In the genomic region with DNA sequence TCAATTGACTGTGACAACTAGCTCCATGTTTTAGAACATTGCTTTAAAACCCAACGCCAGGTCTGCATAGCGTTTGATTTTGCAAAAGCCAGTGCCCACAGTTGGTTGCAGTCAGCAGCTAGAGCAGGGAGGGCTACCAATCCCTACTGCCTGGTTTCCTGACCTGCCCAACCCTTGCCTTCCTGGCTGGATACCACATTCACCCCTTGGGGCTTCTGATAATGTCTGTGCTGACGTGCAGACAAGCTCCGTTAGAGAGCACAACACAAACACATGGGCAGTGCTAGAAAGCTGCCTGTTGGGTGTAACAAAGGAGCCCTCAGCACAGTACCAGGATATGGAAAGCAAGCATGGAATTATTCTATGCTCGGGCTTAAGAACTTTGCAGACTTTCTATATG, we compare ENCODE assay signal across 17 cellular contexts.
DNase-seq lines count a peak whose midpoint lies in the region; ATAC-seq and TF ChIP-seq lines count a peak whose summit lies in the region.
"Had no signal": no experiment of that assay in that cellular context is flagged by ENCODE, and none has a peak within 500 bp of the region (broad histone marks: within the 10 kb centered on the region; RNA-seq: fewer than 3 reads in every experiment).

No MANE protein-coding gene starts in this region.

- TF ChIP-seq POLR2A in lower leg skin (IDR thresholded peaks at IDR 0.05), result no peak

- H3K27ac Mint-ChIP-seq in WTC11, result no peak overlapping the region
- no peak overlapping the region for H3K27ac Mint-ChIP-seq in activated CD4-positive, alpha-beta memory T cell treated with anti-CD3 and anti-CD28 coated beads, Interleukin-2, amount 10 ng/mL, durations not matched to agents 7 days and 5 days
- H3K27ac Mint-ChIP-seq: CD8-positive, alpha-beta T cell; IgD-negative memory B cell had no signal

- peak; percentile 11 for DNase-seq in NCI-H345 (lab: John Stamatoyannopoulos, UW)
- DNase-seq in NCI-H345 treated with DMSO at 0.1 percent for 48 hours (lab: John Stamatoyannopoulos, UW; ENCODE audit: unreplicated experiment), result no peak
- DNase-seq in WTC11 (ENCODE audit: low spot score), result no peak
- DNase-seq in iPS-NIHi11 (ENCODE audit: low spot score), result peak; percentile 5
- no peak for DNase-seq in lower leg skin (ENCODE audit: low spot score in 2 of 2)
- no peak for DNase-seq in activated CD4-positive, alpha-beta memory T cell treated with anti-CD3 and anti-CD28 coated beads, Interleukin-2, amount 10 ng/mL, durations not matched to agents 7 days and 5 days
- DNase-seq: AML-193; CD8-positive, alpha-beta T cell; COR-L47; DMS 273 treated with DMSO at 0.1 percent for 48 hours; DMS53; GM23248; H7 had no signal

- no peak overlapping the region for H3K4me3 Mint-ChIP-seq in WTC11
- no peak overlapping the region for H3K4me3 Mint-ChIP-seq in activated CD4-positive, alpha-beta memory T cell treated with anti-CD3 and anti-CD28 coated beads, Interleukin-2, amount 10 ng/mL, durations not matched to agents 7 days and 5 days
- H3K4me3 Mint-ChIP-seq: CD8-positive, alpha-beta T cell; IgD-negative memory B cell had no signal

- no peaks in the 10 kb centered on the region for H3K36me3 Mint-ChIP-seq in WTC11
- H3K36me3 Mint-ChIP-seq in activated CD4-positive, alpha-beta memory T cell treated with anti-CD3 and anti-CD28 coated beads, Interleukin-2, amount 10 ng/mL, durations not matched to agents 7 days and 5 days (ENCODE audit: low read depth), result no peaks in the 10 kb centered on the region
- H3K36me3 Mint-ChIP-seq: CD8-positive, alpha-beta T cell; IgD-negative memory B cell had no signal

- TF ChIP-seq CTCF in WTC11 (IDR thresholded peaks at IDR 0.05), result no peak
- TF ChIP-seq CTCF in lower leg skin (IDR thresholded peaks at IDR 0.05), result no peak

- POLR2A ChIA-PET in WTC11 (lab: Charles Lee), result no interaction called here
- POLR2A ChIA-PET in activated CD4-positive, alpha-beta memory T cell treated with anti-CD3 and anti-CD28 coated beads, Interleukin-2, amount 10 ng/mL, durations not matched to agents 7 days and 5 days (lab: Charles Lee), result no interaction called here

- CTCF ChIA-PET in WTC11 (lab: Charles Lee), result interaction anchor here (0.6 to 1.1 kb wide), 2 partner anchors 43 to 140 kb away, joined by 3 to 4 read pairs; no protein-coding TSS in a partner anchor
- CTCF ChIA-PET in activated CD4-positive, alpha-beta memory T cell treated with anti-CD3 and anti-CD28 coated beads, Interleukin-2, amount 10 ng/mL, durations not matched to agents 7 days and 5 days (lab: Charles Lee), result no interaction called here

- H3K4me3 ChIP-seq in lower leg skin (ENCODE audit: low read depth, poor library complexity, severe bottlenecking), result no peak overlapping the region
- H3K4me3 ChIP-seq: A549, GM23248 had no signal

- H3K4me1 Mint-ChIP-seq in WTC11, result peaks cover 7% of the 10 kb centered on the region
- H3K4me1 Mint-ChIP-seq in activated CD4-positive, alpha-beta memory T cell treated with anti-CD3 and anti-CD28 coated beads, Interleukin-2, amount 10 ng/mL, durations not matched to agents 7 days and 5 days, result no peaks in the 10 kb centered on the region
- H3K4me1 Mint-ChIP-seq: IgD-negative memory B cell had no signal

- H3K27me3 Mint-ChIP-seq in WTC11 (ENCODE audit: low read depth), result no peaks in the 10 kb centered on the region
- no peaks in the 10 kb centered on the region for H3K27me3 Mint-ChIP-seq in activated CD4-positive, alpha-beta memory T cell treated with anti-CD3 and anti-CD28 coated beads, Interleukin-2, amount 10 ng/mL, durations not matched to agents 7 days and 5 days

- ATAC-seq in WTC11, result peak; percentile 69
- ATAC-seq in GM18502 (IDR thresholded peaks at IDR 0.05; ENCODE audit: poor library complexity, unreplicated experiment), result no peak
- ATAC-seq: A549; CD8-positive, alpha-beta T cell; HepG2 had no signal

- peaks cover 12% of the 10 kb centered on the region for H3K9me3 Mint-ChIP-seq in WTC11
- H3K9me3 Mint-ChIP-seq in activated CD4-positive, alpha-beta memory T cell treated with anti-CD3 and anti-CD28 coated beads, Interleukin-2, amount 10 ng/mL, durations not matched to agents 7 days and 5 days, result no peaks in the 10 kb centered on the region

- intact Hi-C loops in lower leg skin (cut with DNase I; ENCODE audit: low total_unique reads), result no loop called here

- WGBS in lower leg skin, 2 donors, result 49 to 50% methylated on average over 5 of the region's 5 CpGs

TF ChIP-seq in WTC11, 78 proteins besides CTCF, POLR2A, EP300 and RAD21:
- TF ChIP-seq CREB1 (CRISPR knock-in tag; IDR thresholded peaks at IDR 0.05) (no peak), GTF2I (CRISPR knock-in tag; conservative IDR thresholded peaks at IDR 0.05) (no peak), NFYB (CRISPR knock-in tag; conservative IDR thresholded peaks at IDR 0.05; ENCODE audit: low read depth) (no peak), ESRRA (CRISPR knock-in tag; IDR thresholded peaks at IDR 0.05; ENCODE audit: borderline replicate concordance) (no peak), MXD4 (CRISPR knock-in tag; IDR thresholded peaks at IDR 0.05; ENCODE audit: borderline replicate concordance) (no peak), SP1 (CRISPR knock-in tag; conservative IDR thresholded peaks at IDR 0.05) (no peak), NFE2L1 (CRISPR knock-in tag; IDR thresholded peaks at IDR 0.05) (no peak)

Comparison
In these comparisons a context has a peak if more than half of its experiments do, and no peak if none do; other contexts are left out.
1. DNase-seq: peak in NCI-H345 (single experiment) and iPS-NIHi11 (single experiment); none in NCI-H345 treated with DMSO at 0.1 percent for 48 hours (single experiment), WTC11 (single experiment), lower leg skin (0 of 2) and activated CD4-positive, alpha-beta memory T cell treated with anti-CD3 and anti-CD28 coated beads, Interleukin-2, amount 10 ng/mL, durations not matched to agents 7 days and 5 days (single experiment).